18 cellular contexts compared by ENCODE assay signal in genomic region chr1:209038735-209039134, GRCh38.
A peak's percentile ranks its signal among the peaks of the same experiment; 100 is the strongest.
DNase-seq lines count a peak whose midpoint lies in the region; ATAC-seq, FAIRE-seq and TF ChIP-seq lines count a peak whose summit lies in the region.
"Had no signal": no experiment of that assay in that cellular context is flagged by ENCODE, and none has a peak within 500 bp of the region (broad histone marks: within the 10 kb centered on the region; RNA-seq: fewer than 3 reads in every experiment).

No MANE protein-coding gene starts in this region.

- CTCF ChIA-PET in SK-N-SH (lab: Yijun Ruan, JAX) (no interaction called here), PC-9 (lab: Charles Lee) (no interaction called here), HepG2 (lab: Yijun Ruan, JAX; ENCODE audit: low intra/inter-chr PET ratio, low total read pairs) (no interaction called here)

- H3K27ac ChIP-seq in SK-N-SH (ENCODE audit: low read depth in 2 of 2, low read length in 1 of 2) (peak overlapping the region in 1 of 2 experiments; percentile 45; a peak in 1 of 4 replicates), PC-9 (peak overlapping the region; percentile 85), esophagus squamous epithelium (peak overlapping the region in 3 of 4 donors; percentile 57 to 87 (median 72)), HepG2 (ENCODE audit: extremely low read length, insufficient read depth, low read length) (no peak overlapping the region)

- POLR2A ChIA-PET in SK-N-SH (lab: Yijun Ruan, JAX), result no interaction called here
- POLR2A ChIA-PET in PC-9 (lab: Charles Lee; ENCODE audit: unreplicated experiment), result no interaction called here
- POLR2A ChIA-PET in HepG2 (lab: Yijun Ruan, JAX), result no interaction called here

- in situ Hi-C loops in HepG2 (cut with HindIII; ENCODE audit: extremely low pct_ligation_motif_present, low pct_unique_long_range_greater_than_20kb), result no loop called here

- H3F3A ChIP-seq in SK-N-SH (replicated peaks; ENCODE audit: insufficient read depth), result peaks cover 10% of the 10 kb centered on the region
- peaks cover 16% of the 10 kb centered on the region; the same call in 1 of the 2 replicates for H3F3A ChIP-seq in PC-9 (ENCODE audit: insufficient read depth, low read depth)

- H3K4me2 ChIP-seq in SK-N-SH (no peak overlapping the region), PC-9 (peak overlapping the region; percentile 66), skeletal muscle satellite cell (ENCODE audit: low read length) (peak overlapping the region; percentile 76), HepG2 (ENCODE audit: low read depth, low read length) (no peak overlapping the region)

- H4K20me1 ChIP-seq in SK-N-SH (ENCODE audit: insufficient read depth), result no peaks in the 10 kb centered on the region
- H4K20me1 ChIP-seq in PC-9 (ENCODE audit: insufficient read depth), result no peaks in the 10 kb centered on the region
- H4K20me1 ChIP-seq in HepG2 (ENCODE audit: insufficient read depth, low read length), result no peaks in the 10 kb centered on the region

- FAIRE-seq in HepG2 (lab: Jason Lieb, UNC), result no peak

- BruUV-seq in PC-9 (replicated peaks; lab: Mats Ljungman, UMichigan) (no TSS peak), HepG2 (replicated peaks; lab: Mats Ljungman, UMichigan) (no TSS peak)

- no peak for TF ChIP-seq POLR2A in esophagus squamous epithelium (IDR thresholded peaks at IDR 0.05)
- TF ChIP-seq POLR2A in HepG2 (IDR thresholded peaks at IDR 0.05; ENCODE audit: insufficient read depth in 1 of 2, low read depth in 2 of 2, low read length in 2 of 2), result no peak

- H3K9ac ChIP-seq in SK-N-SH (no peak overlapping the region), skeletal muscle satellite cell (ENCODE audit: low read depth, low read length) (no peak overlapping the region), HepG2 (ENCODE audit: insufficient read depth, low read depth, low read length) (no peak overlapping the region)

- H3K36me3 ChIP-seq in SK-N-SH (replicated peaks in 1 of 2; ENCODE audit: control insufficient read depth in 1 of 2, insufficient read depth in 2 of 2, low read length in 1 of 2), result no peaks in the 10 kb centered on the region
- no peaks in the 10 kb centered on the region for H3K36me3 ChIP-seq in PC-9 (ENCODE audit: low read depth)
- no peaks in the 10 kb centered on the region for H3K36me3 ChIP-seq in esophagus squamous epithelium
- H3K36me3 ChIP-seq in skeletal muscle satellite cell (ENCODE audit: insufficient read depth, low read length), result no peaks in the 10 kb centered on the region
- no peaks in the 10 kb centered on the region for H3K36me3 ChIP-seq in HepG2 (replicated peaks in 1 of 2; ENCODE audit: control insufficient read depth in 1 of 2, insufficient read depth in 2 of 2, low read length in 2 of 2)

- no peaks in the 10 kb centered on the region for H3K9me3 ChIP-seq in SK-N-SH
- H3K9me3 ChIP-seq in PC-9 (ENCODE audit: insufficient read depth, low read depth), result no peaks in the 10 kb centered on the region
- no peaks in the 10 kb centered on the region for H3K9me3 ChIP-seq in esophagus squamous epithelium
- H3K9me3 ChIP-seq in skeletal muscle satellite cell (replicated peaks; ENCODE audit: low read length), result no peaks in the 10 kb centered on the region
- peaks cover 10% of the 10 kb centered on the region; the same call in 1 of the 2 replicates for H3K9me3 ChIP-seq in HepG2 (ENCODE audit: low read length)

- H3K79me2 ChIP-seq in SK-N-SH (ENCODE audit: insufficient read depth) (no peaks in the 10 kb centered on the region), PC-9 (ENCODE audit: low read depth) (no peaks in the 10 kb centered on the region), HepG2 (ENCODE audit: insufficient read depth, low read length) (no peaks in the 10 kb centered on the region)

- no peak overlapping the region for H2AFZ ChIP-seq in SK-N-SH (ENCODE audit: low read depth)
- H2AFZ ChIP-seq in PC-9, result no peak overlapping the region
- no peak overlapping the region for H2AFZ ChIP-seq in HepG2 (ENCODE audit: low read length)

- intact Hi-C loops in PC-9 (cut with micrococcal nuclease; ENCODE audit: unreplicated experiment) (no loop called here), esophagus squamous epithelium (cut with DNase I) (no loop called here), HepG2 (cut with micrococcal nuclease; ENCODE audit: unreplicated experiment) (no loop called here)

- TF ChIP-seq CTCF in SK-N-SH (IDR thresholded peaks at IDR 0.05) (no peak), PC-9 (conservative IDR thresholded peaks at IDR 0.05) (no peak), esophagus squamous epithelium (IDR thresholded peaks at IDR 0.05) (no peak), HepG2 (CRISPR knock-in tag; IDR thresholded peaks at IDR 0.05) (no peak)

- TF ChIP-seq RAD21 in SK-N-SH (IDR thresholded peaks at IDR 0.05; ENCODE audit: low read length) (no peak), HepG2 (CRISPR knock-in tag; IDR thresholded peaks at IDR 0.05) (no peak)

- H3K9me2 ChIP-seq in SK-N-SH, result no peaks in the 10 kb centered on the region
- no peaks in the 10 kb centered on the region for H3K9me2 ChIP-seq in PC-9 (ENCODE audit: insufficient read depth)

- TF ChIP-seq EP300 in SK-N-SH (IDR thresholded peaks at IDR 0.05; ENCODE audit: borderline replicate concordance in 1 of 2, low read depth in 1 of 2, low read length in 1 of 2) (no peak), HepG2 (IDR thresholded peaks at IDR 0.05; ENCODE audit: low read depth in 2 of 2, low read length in 2 of 2) (no peak), HepG2 (CRISPR knock-in tag; IDR thresholded peaks at IDR 0.05; ENCODE audit: borderline replicate concordance) (no peak)

- H3K4me1 ChIP-seq in SK-N-SH (ENCODE audit: control insufficient read depth in 1 of 2, insufficient read depth in 2 of 2, low read depth in 1 of 2, low read length in 1 of 2) (peaks cover 6 to 8% of the 10 kb centered on the region in 2 experiments; a peak in 3 of 4 replicates), PC-9 (replicated peaks; ENCODE audit: insufficient read depth) (peaks cover 22% of the 10 kb centered on the region), esophagus squamous epithelium (peaks cover 12 to 38% (median 14%) of the 10 kb centered on the region in 3 donors), skeletal muscle satellite cell (ENCODE audit: control insufficient read depth, insufficient read depth, low read length) (peaks cover 24% of the 10 kb centered on the region), HepG2 (ENCODE audit: insufficient read depth, low read length) (no peaks in the 10 kb centered on the region)

- WGBS in SK-N-SH (ENCODE audit: low lambda C conversion rate), result 84% methylated on average over 1 of the region's 1 CpG
- 46 to 48% methylated on average over 1 of the region's 1 CpG for WGBS in esophagus squamous epithelium, 2 donors
- 6% methylated on average over 1 of the region's 1 CpG for WGBS in HepG2 (ENCODE audit: low lambda C conversion rate)

- H3K4me3 ChIP-seq in SK-N-SH (ENCODE audit: low read depth in 2 of 2, low read length in 1 of 2) (no peak overlapping the region), PC-9 (peak overlapping the region; percentile 26; the same call in 1 of the 2 replicates), esophagus squamous epithelium (no peak overlapping the region), skeletal muscle satellite cell (ENCODE audit: low read length) (no peak overlapping the region), HepG2 (replicated peaks in 1 of 3; ENCODE audit: insufficient read depth in 1 of 3, low read depth in 2 of 3, low read length in 3 of 3) (no peak overlapping the region)

- H3K27me3 ChIP-seq in SK-N-SH (ENCODE audit: insufficient read depth) (no peaks in the 10 kb centered on the region), PC-9 (ENCODE audit: insufficient read depth, low read depth) (no peaks in the 10 kb centered on the region), esophagus squamous epithelium (no peaks in the 10 kb centered on the region), skeletal muscle satellite cell (ENCODE audit: control insufficient read depth, insufficient read depth, low read length) (no peaks in the 10 kb centered on the region), HepG2 (ENCODE audit: control insufficient read depth in 1 of 2, insufficient read depth in 2 of 2, low read length in 2 of 2) (no peaks in the 10 kb centered on the region)

- DNase-seq in SK-N-SH, result no peak
- no peak for DNase-seq in PC-9
- no peak for DNase-seq in esophagus squamous epithelium (lab: John Stamatoyannopoulos, UW)
- DNase-seq in stimulated activated CD4-positive, alpha-beta T cell treated with anti-CD3 and anti-CD28 coated beads, Interleukin-2, amount 100 ng/mL, for 48 hours, result no peak
- no peak for DNase-seq in activated CD8-positive, alpha-beta memory T cell treated with anti-CD3 and anti-CD28 coated beads, Interleukin-2, amount 50 U/mL, for 4 hours
- no peak for DNase-seq in HepG2 (ENCODE audit: low spot score)
- DNase-seq: activated CD4-positive, alpha-beta T cell treated with anti-CD3 and anti-CD28 coated beads, Interleukin-2, amount 10 ng/mL, durations not matched to agents 24 days and 14 days; aorta; cerebellar nuclear complex; effector CD4-positive, alpha-beta T cell; midbrain; natural killer cell; NCI-H1048; NCI-H187 treated with DMSO at 0.1 percent for 48 hours; NCI-H2227 treated with DMSO at 0.1 percent for 48 hours; NCI-H748 treated with DMSO at 0.1 percent for 48 hours had no signal

- ATAC-seq in SK-N-SH treated with all-trans-retinoic acid at 6 μM for 48 hours, result peak; percentile 7; the same call in 2 of the 3 replicates
- no peak for ATAC-seq in HepG2
- ATAC-seq: natural killer cell had no signal

TF ChIP-seq in SK-N-SH treated with all-trans-retinoic acid at 6 μM for 48 hours, 23 proteins besides CTCF, POLR2A, EP300 and RAD21 (continues in another document):
- TF ChIP-seq ZFP30 (CRISPR knock-in tag; IDR thresholded peaks at IDR 0.05), result peak; percentile 74

TF ChIP-seq in SK-N-SH, 30 proteins besides CTCF, POLR2A, EP300 and RAD21 (continues in another document):
- TF ChIP-seq SMC3 (IDR thresholded peaks at IDR 0.05; ENCODE audit: low read depth, low read length) (no peak), MEF2A (IDR thresholded peaks at IDR 0.05; ENCODE audit: borderline replicate concordance, low read depth) (no peak), YY1 (IDR thresholded peaks at IDR 0.05; ENCODE audit: low read depth) (no peak), MXI1 (IDR thresholded peaks at IDR 0.05; ENCODE audit: low read depth, low read length) (no peak), CHD2 (IDR thresholded peaks at IDR 0.05; ENCODE audit: low read length, partially characterized antibody) (no peak), TAF1 (IDR thresholded peaks at IDR 0.05; ENCODE audit: borderline replicate concordance, low read depth, low read length) (no peak), POLR2AphosphoS5 (IDR thresholded peaks at IDR 0.05; ENCODE audit: low read depth, low read length) (no peak)

TF ChIP-seq in HepG2, 621 proteins besides CTCF, POLR2A, EP300 and RAD21 (continues in another document):
- TF ChIP-seq ZNF678 (CRISPR knock-in tag; IDR thresholded peaks at IDR 0.05) (no peak), JUN (CRISPR knock-in tag; IDR thresholded peaks at IDR 0.05) (no peak), CBX2 (IDR thresholded peaks at IDR 0.05; ENCODE audit: low read depth, low read length) (no peak), CBX2 (CRISPR knock-in tag; IDR thresholded peaks at IDR 0.05; ENCODE audit: low read depth) (no peak)

Comparison
In these comparisons a context has a peak if more than half of its experiments do, and no peak if none do; other contexts are left out.
1. H3K4me2 ChIP-seq: peak in PC-9 (single experiment) and skeletal muscle satellite cell (single experiment); none in SK-N-SH (single experiment) and HepG2 (single experiment).